Comparison of ENCODE assay signal across 11 cellular contexts in the genomic region with DNA sequence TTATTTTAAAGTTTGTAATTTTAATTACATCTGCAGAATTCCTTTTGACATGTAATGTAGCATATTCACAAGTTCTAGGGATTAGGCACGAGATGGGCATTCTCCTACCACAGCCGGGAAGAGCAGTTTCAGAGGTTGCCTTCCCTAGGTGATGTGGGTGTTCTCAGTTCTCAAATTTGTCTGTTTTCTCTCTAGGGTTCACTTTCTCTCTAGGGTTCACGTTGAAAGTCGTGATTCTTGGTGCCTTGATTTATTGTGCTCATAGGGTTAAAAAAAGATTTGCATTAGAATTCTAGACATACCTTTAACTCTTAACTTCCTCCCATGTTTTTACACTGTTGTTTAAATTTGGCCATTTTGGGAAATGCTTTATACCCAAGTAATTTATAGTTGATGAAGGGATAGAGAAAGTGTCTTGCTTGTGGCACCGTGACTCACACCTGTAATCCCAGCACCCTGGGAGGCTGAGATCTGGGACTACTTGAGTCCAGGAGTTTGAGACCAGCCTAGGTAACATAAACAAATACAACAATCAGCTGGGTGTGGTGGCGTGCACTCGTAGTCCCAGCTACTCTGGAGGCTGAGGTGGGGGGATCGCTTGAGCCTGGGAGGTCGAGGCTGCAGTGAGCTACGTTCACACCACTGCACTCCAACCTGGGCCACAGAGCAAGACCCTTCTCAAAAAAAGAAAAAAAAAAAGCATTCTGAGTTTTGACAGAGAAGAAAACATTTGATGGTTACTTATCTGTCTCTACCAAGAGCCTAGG. TPM values are rescaled to one million over a fixed set of nuclear protein-coding genes. Genes with fewer than 3 reads are reported as not detected.
DNase-seq lines count a peak whose midpoint lies in the region; ATAC-seq, FAIRE-seq and TF ChIP-seq lines count a peak whose summit lies in the region.
"Had no signal": no experiment of that assay in that cellular context is flagged by ENCODE, and none has a peak within 500 bp of the region (broad histone marks: within the 10 kb centered on the region; RNA-seq: fewer than 3 reads in every experiment).

No MANE protein-coding gene starts in this region.

- H3K9me3 ChIP-seq in RWPE2 (ENCODE audit: severe bottlenecking) (peaks cover 3% of the 10 kb centered on the region), esophagus squamous epithelium (no peaks in the 10 kb centered on the region), small intestine (ENCODE audit: control insufficient read depth, low read depth) (no peaks in the 10 kb centered on the region)
- H3K9me3 ChIP-seq: SJCRH30 had no signal

- no peak for ATAC-seq in RWPE2 (ENCODE audit: low read depth)
- ATAC-seq in HG02885 (IDR thresholded peaks at IDR 0.05; ENCODE audit: poor library complexity, unreplicated experiment): no peak
- no peak for ATAC-seq in GM18519 (IDR thresholded peaks at IDR 0.05; ENCODE audit: low FRiP score, unreplicated experiment)

- peaks cover 41% of the 10 kb centered on the region for H3K36me3 ChIP-seq in RWPE2 (ENCODE audit: low read depth)
- H3K36me3 ChIP-seq in esophagus squamous epithelium: no peaks in the 10 kb centered on the region
- H3K36me3 ChIP-seq in small intestine (ENCODE audit: control insufficient read depth in 2 of 2, insufficient read depth in 2 of 2, low read length in 2 of 2): peaks cover 0 to 7% of the 10 kb centered on the region in 2 donors
- H3K36me3 ChIP-seq: SJCRH30 had no signal

- H3K27me3 ChIP-seq in RWPE2 (ENCODE audit: insufficient read depth, poor library complexity, severe bottlenecking) (no peaks in the 10 kb centered on the region), esophagus squamous epithelium (no peaks in the 10 kb centered on the region), small intestine (ENCODE audit: control insufficient read depth in 2 of 2, insufficient read depth in 2 of 2, low read length in 2 of 2) (no peaks in the 10 kb centered on the region)
- H3K27me3 ChIP-seq: SJCRH30 had no signal

- WGBS in esophagus squamous epithelium, 2 donors: 44 to 45% methylated on average over 9 to 10 of the region's 10 CpGs
- 56 to 62% (median 59%) methylated on average over 10 of the region's 10 CpGs for WGBS in small intestine, 3 donors

- H3K4me1 ChIP-seq in RWPE2 (ENCODE audit: insufficient read depth, poor library complexity, severe bottlenecking) (peaks cover 35% of the 10 kb centered on the region), esophagus squamous epithelium (peaks cover 48 to 88% (median 54%) of the 10 kb centered on the region in 3 donors), small intestine (ENCODE audit: control insufficient read depth in 2 of 2, insufficient read depth in 1 of 2, low read depth in 1 of 2, low read length in 1 of 2) (peaks cover 6 to 7% of the 10 kb centered on the region in 2 donors)

- FAIRE-seq in GM12892 (lab: Jason Lieb, UNC) (peak; percentile 24), small intestine (lab: Jason Lieb, UNC) (no peak)

- TF ChIP-seq POLR2A in GM12892 (IDR thresholded peaks at IDR 0.05; ENCODE audit: low read depth, low read length): no peak
- TF ChIP-seq POLR2A in esophagus squamous epithelium (IDR thresholded peaks at IDR 0.05): no peak

- no peak overlapping the region for H3K4me3 ChIP-seq in RWPE2 (ENCODE audit: severe bottlenecking)
- no peak overlapping the region for H3K4me3 ChIP-seq in esophagus squamous epithelium
- no peak overlapping the region for H3K4me3 ChIP-seq in small intestine (ENCODE audit: low read depth in 1 of 2, low read length in 2 of 2)
- H3K4me3 ChIP-seq: SJCRH30 had no signal

- H3K27ac ChIP-seq in RWPE2 (ENCODE audit: poor library complexity, severe bottlenecking) (peak overlapping the region; percentile 98), esophagus squamous epithelium (peak overlapping the region; percentile 97 to 99 (median 99)), small intestine (ENCODE audit: low read depth in 1 of 2, low read length in 1 of 2) (no peak overlapping the region)
- H3K27ac ChIP-seq: SJCRH30 had no signal

- no peak for DNase-seq in GM12892 (ENCODE audit: insufficient read length)
- no peak for DNase-seq in RWPE2 (ENCODE audit: low spot score)
- DNase-seq in esophagus squamous epithelium (lab: John Stamatoyannopoulos, UW): no peak
- DNase-seq in small intestine: peak; percentile 40
- DNase-seq in putamen (ENCODE audit: low spot score): no peak
- DNase-seq: activated CD8-positive, alpha-beta memory T cell treated with anti-CD3 and anti-CD28 coated beads, Interleukin-2, amount 50 U/mL, for 48 hours; NCI-H1694 treated with DMSO at 0.1 percent for 48 hours; SJCRH30; stimulated activated naive CD4-positive, alpha-beta T cell treated with Interleukin-2 at 50 U/mL for 16 hours had no signal

- no peak for TF ChIP-seq CTCF in RWPE2 (IDR thresholded peaks at IDR 0.05; ENCODE audit: poor library complexity, severe bottlenecking)
- TF ChIP-seq CTCF in esophagus squamous epithelium (IDR thresholded peaks at IDR 0.05): no peak

- intact Hi-C loops in esophagus squamous epithelium (cut with DNase I): no loop called here

RNA-seq across cellular contexts. Expression of gene MED15, which starts 3.6 kb away (rescaled TPM):
- 23.7 TPM for polyA plus RNA-seq in GM12892 (2012; ENCODE audit: missing spikeins)
- total RNA-seq in esophagus squamous epithelium: 10 to 100 TPM; 31.6 to 51.4 (median 46.1) TPM
- polyA plus RNA-seq in small intestine: 100 to 1,000 TPM in 1 of 3 donors, 10 to 100 TPM in 2; 56.6 to 106 (median 96.7) TPM

RNA-seq across cellular contexts. Expression of gene KLHL22, which starts 15.4 kb away (rescaled TPM):
- polyA plus RNA-seq in GM12892 (2012; ENCODE audit: missing spikeins): 17.4 TPM
- total RNA-seq in esophagus squamous epithelium: 10 to 100 TPM in 1 of 4 donors, 1 to 10 TPM in 3; 7.7 to 13.0 (median 8.3) TPM
- 10 to 100 TPM in 1 of 3 donors, 1 to 10 TPM in 2; 5.9 to 10.3 (median 6.9) TPM for polyA plus RNA-seq in small intestine

Comparison
In these comparisons a context has a peak if more than half of its experiments do, and no peak if none do; other contexts are left out.
1. H3K27ac ChIP-seq: peak in RWPE2 (single experiment) and esophagus squamous epithelium (4 of 4); none in small intestine (0 of 2).